Comparison of ENCODE assay signal across 17 cellular contexts in genomic region chr10:101941871-101942270, GRCh38.
DNase-seq lines count a peak whose midpoint lies in the region; TF ChIP-seq lines count a peak whose summit lies in the region.
"Had no signal": no experiment of that assay in that cellular context is flagged by ENCODE, and none has a peak within 500 bp of the region (broad histone marks: within the 10 kb centered on the region; RNA-seq: fewer than 3 reads in every experiment).

No MANE protein-coding gene starts in this region.

- H3K27me3 ChIP-seq in adrenal gland, result no peaks in the 10 kb centered on the region
- H3K27me3 ChIP-seq: esophagus squamous epithelium, sigmoid colon had no signal

- no peak overlapping the region for H3K27ac ChIP-seq in adrenal gland
- H3K27ac ChIP-seq: esophagus squamous epithelium, sigmoid colon had no signal

- peak overlapping the region; percentile 27; the same call in 1 of the 2 replicates for H3K4me3 Mint-ChIP-seq in HFFc6
- H3K4me3 Mint-ChIP-seq: H9, T-cell had no signal

- DNase-seq in HFFc6 (peak; percentile 8), astrocyte of the cerebellum (ENCODE audit: low read depth) (peak; percentile 6), fibroblast of pulmonary artery (ENCODE audit: low read depth) (peak; percentile 65), stromal cell of bone marrow (ENCODE audit: low read depth) (peak; percentile 11), NCI-H82 (lab: John Stamatoyannopoulos, UW) (no peak), adrenal gland (no peak)
- no peak for DNase-seq in activated CD4-positive, alpha-beta T cell treated with anti-CD3 and anti-CD28 coated beads, Interleukin-2, amount 50 U/mL, for 4 hours
- DNase-seq: activated CD4-positive, alpha-beta T cell treated with anti-CD3 and anti-CD28 coated beads, Interleukin-2, amount 50 U/mL, for 1 hour; aorta; CD4-positive, CD25-positive, alpha-beta regulatory T cell; DMS79 treated with DMSO at 0.1 percent for 48 hours; esophagus squamous epithelium; H9; Kasumi-1; NCI-H1436; sigmoid colon; T-cell had no signal

- no peaks in the 10 kb centered on the region for H3K27me3 Mint-ChIP-seq in HFFc6 (ENCODE audit: insufficient read depth)
- H3K27me3 Mint-ChIP-seq: CD4-positive, CD25-positive, alpha-beta regulatory T cell; T-cell had no signal

- peak overlapping the region; percentile 70 for H3K27ac Mint-ChIP-seq in HFFc6
- H3K27ac Mint-ChIP-seq: T-cell had no signal

- TF ChIP-seq CTCF in HFFc6 (IDR thresholded peaks at IDR 0.05) (no peak), astrocyte of the cerebellum (IDR thresholded peaks at IDR 0.05; ENCODE audit: low read depth, low read length, missing control alignments) (no peak), fibroblast of pulmonary artery (IDR thresholded peaks at IDR 0.05; ENCODE audit: low read length, missing control alignments) (no peak), adrenal gland (IDR thresholded peaks at IDR 0.05) (no peak)

- H3K4me1 Mint-ChIP-seq in HFFc6 (ENCODE audit: low read depth), result peaks cover 63% of the 10 kb centered on the region
- H3K4me1 Mint-ChIP-seq: H9 had no signal

- 41 to 58% (median 54%) methylated on average over 1 of the region's 1 CpG for WGBS in adrenal gland, 4 donors

- no peaks in the 10 kb centered on the region for H3K9me3 Mint-ChIP-seq in HFFc6
- H3K9me3 Mint-ChIP-seq: T-cell had no signal

- no peaks in the 10 kb centered on the region for H3K9me3 ChIP-seq in adrenal gland (replicated peaks in 1 of 3)
- H3K9me3 ChIP-seq: esophagus squamous epithelium, sigmoid colon had no signal

- H3K4me1 ChIP-seq in adrenal gland (replicated peaks in 1 of 2), result peaks cover 22 to 36% of the 10 kb centered on the region in 2 donors

- no peak for TF ChIP-seq POLR2A in adrenal gland (IDR thresholded peaks at IDR 0.05)

- H3K36me3 Mint-ChIP-seq in HFFc6 (ENCODE audit: low read depth), result peaks cover 14% of the 10 kb centered on the region

- H3K36me3 ChIP-seq in adrenal gland (replicated peaks in 1 of 2), result no peaks in the 10 kb centered on the region
- H3K36me3 ChIP-seq: sigmoid colon had no signal

- intact Hi-C loops in adrenal gland (cut with DNase I), result no loop called here

- in situ Hi-C loops in astrocyte of the cerebellum (cut with HindIII; ENCODE audit: low sequenced_read_pairs), result no loop called here

- no peak overlapping the region for H3K4me3 ChIP-seq in astrocyte of the cerebellum (ENCODE audit: low read depth, low read length)
- no peak overlapping the region for H3K4me3 ChIP-seq in fibroblast of pulmonary artery (replicated peaks; ENCODE audit: low read depth, low read length)
- no peak overlapping the region for H3K4me3 ChIP-seq in adrenal gland
- H3K4me3 ChIP-seq: esophagus squamous epithelium, sigmoid colon had no signal

Comparison
In these comparisons a context has a peak if more than half of its experiments do, and no peak if none do; other contexts are left out.
1. DNase-seq: peak in HFFc6 (single experiment), astrocyte of the cerebellum (single experiment), fibroblast of pulmonary artery (single experiment) and stromal cell of bone marrow (single experiment); none in NCI-H82 (single experiment), activated CD4-positive, alpha-beta T cell treated with anti-CD3 and anti-CD28 coated beads, Interleukin-2, amount 50 U/mL, for 4 hours (0 of 2) and adrenal gland (0 of 7).